In genomic region chr21:43609501-43610340, GRCh38 we compare ENCODE assay signal across 1 cellular context.
TF ChIP-seq lines count a peak whose summit lies in the region.

No MANE protein-coding gene starts in this region.

TF ChIP-seq in WTC11, 78 proteins besides CTCF, POLR2A, EP300 and RAD21 (continued from another document):
- no peak for TF ChIP-seq AFF4 (CRISPR knock-in tag; IDR thresholded peaks at IDR 0.05; ENCODE audit: borderline replicate concordance)
- no peak for TF ChIP-seq ZNF281 (CRISPR knock-in tag; IDR thresholded peaks at IDR 0.05)
- no peak for TF ChIP-seq ZMAT4 (CRISPR knock-in tag; IDR thresholded peaks at IDR 0.05)
- TF ChIP-seq GABPB1 (CRISPR knock-in tag; IDR thresholded peaks at IDR 0.05), result peak; percentile 26; the same call in 1 of the 2 replicates
